14 cellular contexts compared by ENCODE assay signal in the genomic region with DNA sequence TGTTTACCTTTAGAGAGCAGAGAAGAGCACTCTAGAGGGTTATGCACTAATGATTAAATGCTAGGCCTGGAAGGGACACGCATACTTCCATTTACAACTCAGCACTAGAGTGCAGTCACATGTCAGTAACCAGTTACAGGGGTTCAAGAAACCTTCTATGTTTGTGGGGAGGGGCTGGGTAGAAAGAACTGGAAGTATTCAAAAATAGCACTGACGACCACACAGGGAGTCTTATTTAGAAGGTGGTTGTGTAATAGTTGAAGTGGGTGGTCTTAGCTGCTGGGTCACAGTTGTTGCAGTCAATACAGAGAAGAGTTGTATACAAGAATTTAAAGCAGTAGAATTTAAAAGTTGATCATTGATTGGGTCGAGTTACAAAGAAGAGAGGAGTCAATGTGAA. TPM values are rescaled to one million over a fixed set of nuclear protein-coding genes. Genes with fewer than 3 reads are reported as not detected.
DNase-seq lines count a peak whose midpoint lies in the region; ATAC-seq and TF ChIP-seq lines count a peak whose summit lies in the region.
"Had no signal": no experiment of that assay in that cellular context is flagged by ENCODE, and none has a peak within 500 bp of the region (broad histone marks: within the 10 kb centered on the region; RNA-seq: fewer than 3 reads in every experiment).

No MANE protein-coding gene starts in this region.

- H2AFZ ChIP-seq in hepatocyte (no peak overlapping the region), OCI-LY7 (ENCODE audit: low read length) (no peak overlapping the region)

- TF ChIP-seq CTCF in NB4 (IDR thresholded peaks at IDR 0.05; ENCODE audit: low read depth, low read length) = no peak
- TF ChIP-seq CTCF in hepatocyte (IDR thresholded peaks at IDR 0.05; ENCODE audit: poor library complexity) = no peak
- no peak for TF ChIP-seq CTCF in OCI-LY7 (conservative IDR thresholded peaks at IDR 0.05; ENCODE audit: low read length)

- TF ChIP-seq POLR2A in NB4 (IDR thresholded peaks at IDR 0.05; ENCODE audit: extremely low read depth, insufficient read length) = no peak

- H3K27ac ChIP-seq in hepatocyte = peak overlapping the region; percentile 56
- no peak overlapping the region for H3K27ac ChIP-seq in OCI-LY7 (ENCODE audit: low read depth, low read length, poor library complexity, severe bottlenecking)

- H3K9me2 ChIP-seq in hepatocyte (replicated peaks; ENCODE audit: insufficient read depth) (no peaks in the 10 kb centered on the region), OCI-LY7 (ENCODE audit: insufficient read depth, low read length) (no peaks in the 10 kb centered on the region)

- no peak overlapping the region for H3K4me2 ChIP-seq in hepatocyte
- no peak overlapping the region for H3K4me2 ChIP-seq in OCI-LY7 (ENCODE audit: low read length)

- H4K20me1 ChIP-seq in hepatocyte (ENCODE audit: insufficient read depth, poor library complexity, severe bottlenecking) (no peaks in the 10 kb centered on the region), OCI-LY7 (ENCODE audit: insufficient read depth, low read length) (no peaks in the 10 kb centered on the region)

- DNase-seq in DMS79 treated with DMSO at 0.1 percent for 48 hours (lab: John Stamatoyannopoulos, UW) = peak; percentile 9
- peak; percentile 13 for DNase-seq in NB4 (ENCODE audit: low read depth)
- no peak for DNase-seq in hepatocyte (ENCODE audit: low spot score)
- peak; percentile 25 for DNase-seq in retina
- no peak for DNase-seq in putamen (ENCODE audit: low spot score)
- DNase-seq in OCI-LY7 (ENCODE audit: low spot score) = no peak
- DNase-seq: ACHN; CD4-positive, alpha-beta memory T cell; Kasumi-1; NCI-H1048; NCI-H2227 treated with DMSO at 0.1 percent for 48 hours; NCI-H748 treated with DMSO at 0.1 percent for 48 hours had no signal

- H3K4me3 ChIP-seq in NB4 (ENCODE audit: low read depth, low read length) (no peak overlapping the region), hepatocyte (no peak overlapping the region), OCI-LY7 (ENCODE audit: low read depth, low read length, poor library complexity, severe bottlenecking) (no peak overlapping the region)

- intact Hi-C loops in OCI-LY7 (cut with micrococcal nuclease; ENCODE audit: unreplicated experiment) = no loop called here

- H3K9me3 ChIP-seq in hepatocyte (ENCODE audit: low read depth) = no peaks in the 10 kb centered on the region
- H3K9me3 ChIP-seq in OCI-LY7 (ENCODE audit: low read length) = no peaks in the 10 kb centered on the region

- peaks cover 39% of the 10 kb centered on the region for H3K79me2 ChIP-seq in hepatocyte
- no peaks in the 10 kb centered on the region for H3K79me2 ChIP-seq in OCI-LY7 (ENCODE audit: insufficient read depth, low read depth, low read length)

- WGBS in hepatocyte (ENCODE audit: low lambda C conversion rate, missing lambda C conversion rate) = 37% methylated on average over 3 of the region's 3 CpGs

- no peaks in the 10 kb centered on the region for H3K36me3 ChIP-seq in hepatocyte (replicated peaks; ENCODE audit: insufficient read depth, low read depth)
- no peaks in the 10 kb centered on the region; the same call in 1 of the 2 replicates for H3K36me3 ChIP-seq in OCI-LY7 (ENCODE audit: insufficient read depth, low read length)

- CTCF ChIA-PET in OCI-LY7 (lab: Charles Lee; ENCODE audit: unreplicated experiment) = no interaction called here

- ATAC-seq in GM21390 (IDR thresholded peaks at IDR 0.05; ENCODE audit: unreplicated experiment) = no peak
- ATAC-seq: Right ventricle myocardium inferior had no signal

- H3K4me1 ChIP-seq in hepatocyte (ENCODE audit: insufficient read depth) (peaks cover 25% of the 10 kb centered on the region), OCI-LY7 (ENCODE audit: insufficient read depth, low read length, poor library complexity, severe bottlenecking) (no peaks in the 10 kb centered on the region)

- no peaks in the 10 kb centered on the region for H3K27me3 ChIP-seq in hepatocyte

- POLR2A ChIA-PET in OCI-LY7 (lab: Charles Lee) = interaction anchor here (0.7 kb wide), 1 partner anchor 1553 kb away, joined by 4 read pairs; no protein-coding TSS in a partner anchor

- BruUV-seq in OCI-LY7 (replicated peaks; lab: Mats Ljungman, UMichigan) = no TSS peak

RNA-seq across cellular contexts. Expression of a gene that starts 15.4 kb away (rescaled TPM):
- total RNA-seq in hepatocyte (82.1 and 101 TPM in 2 replicates), OCI-LY7 (2022) (20.6 and 24.3 TPM in 2 replicates)
- polyA plus RNA-seq in hepatocyte = 81.3 and 82.8 TPM in 2 replicates
- 17.3 and 20.5 TPM in 2 replicates for total RNA-seq in OCI-LY7 (2014; rRNA removed; shearing (Covaris generic))

Comparison
In these comparisons a context has a peak if more than half of its experiments do, and no peak if none do; other contexts are left out.
1. DNase-seq: peak in DMS79 treated with DMSO at 0.1 percent for 48 hours (single experiment), NB4 (single experiment) and retina (single experiment); none in hepatocyte (single experiment), putamen (single experiment) and OCI-LY7 (single experiment).